In genomic region chr11:45211732-45212131, GRCh38 we compare ENCODE assay signal across 23 cellular contexts.
DNase-seq lines count a peak whose midpoint lies in the region; ATAC-seq and TF ChIP-seq lines count a peak whose summit lies in the region.
"Had no signal": no experiment of that assay in that cellular context is flagged by ENCODE, and none has a peak within 500 bp of the region (broad histone marks: within the 10 kb centered on the region; RNA-seq: fewer than 3 reads in every experiment).

No MANE protein-coding gene starts in this region.

- H3K4me3 Mint-ChIP-seq in endodermal cell (no peak overlapping the region), neural progenitor cell (no peak overlapping the region)
- H3K4me3 Mint-ChIP-seq: activated CD8-positive, alpha-beta memory T cell treated with anti-CD3 and anti-CD28 coated beads, Interleukin-2, amount 10 ng/mL, durations not matched to agents 7 days and 5 days; central memory CD8-positive, alpha-beta T cell; effector memory CD8-positive, alpha-beta T cell; memory B cell; natural killer cell; stimulated activated effector memory CD8-positive, alpha-beta T cell treated with anti-CD3 and anti-CD28 coated beads, Interleukin-12 subunit alpha, Interleukin-12 subunit beta, amount 100 ng/mL, for 72 hours had no signal

- in situ Hi-C loops in GM23248 (cut with MboI) = no loop called here

- H4K20me1 ChIP-seq in Loucy (ENCODE audit: insufficient read depth, low read length, poor library complexity, severe bottlenecking) = no peaks in the 10 kb centered on the region
- no peaks in the 10 kb centered on the region for H4K20me1 ChIP-seq in neural progenitor cell (ENCODE audit: low read depth)
- H4K20me1 ChIP-seq in GM23248 (ENCODE audit: insufficient read depth) = no peaks in the 10 kb centered on the region

- H3K4me1 Mint-ChIP-seq in endodermal cell = peaks cover 21% of the 10 kb centered on the region
- peaks cover 23% of the 10 kb centered on the region for H3K4me1 Mint-ChIP-seq in neural progenitor cell

- peaks cover 2% of the 10 kb centered on the region for H3K36me3 Mint-ChIP-seq in endodermal cell (ENCODE audit: low read depth)
- no peaks in the 10 kb centered on the region for H3K36me3 Mint-ChIP-seq in neural progenitor cell
- H3K36me3 Mint-ChIP-seq: activated CD8-positive, alpha-beta memory T cell treated with anti-CD3 and anti-CD28 coated beads, Interleukin-2, amount 10 ng/mL, durations not matched to agents 7 days and 5 days; natural killer cell; stimulated activated effector memory CD8-positive, alpha-beta T cell treated with anti-CD3 and anti-CD28 coated beads, Interleukin-12 subunit alpha, Interleukin-12 subunit beta, amount 100 ng/mL, for 72 hours had no signal

- no peak for ATAC-seq in GM19463 (IDR thresholded peaks at IDR 0.05; ENCODE audit: unreplicated experiment)
- ATAC-seq: activated CD8-positive, alpha-beta memory T cell treated with anti-CD3 and anti-CD28 coated beads, Interleukin-2, amount 10 ng/mL, durations not matched to agents 7 days and 5 days; effector memory CD8-positive, alpha-beta T cell; natural killer cell; stimulated activated effector memory CD8-positive, alpha-beta T cell treated with anti-CD3 and anti-CD28 coated beads, Interleukin-12 subunit alpha, Interleukin-12 subunit beta, amount 100 ng/mL, for 72 hours had no signal

- no peak overlapping the region for H3K4me2 ChIP-seq in Loucy (ENCODE audit: low read depth, low read length, poor library complexity, severe bottlenecking)
- no peak overlapping the region for H3K4me2 ChIP-seq in neural progenitor cell
- no peak overlapping the region for H3K4me2 ChIP-seq in GM23248 (ENCODE audit: unreplicated experiment)

- H3F3A ChIP-seq in Loucy (ENCODE audit: low read depth) (no peaks in the 10 kb centered on the region), neural progenitor cell (ENCODE audit: low read depth) (peaks cover 5% of the 10 kb centered on the region), GM23248 (ENCODE audit: insufficient read depth) (no peaks in the 10 kb centered on the region)

- H3K79me2 ChIP-seq in Loucy (ENCODE audit: insufficient read depth, low read length) (no peaks in the 10 kb centered on the region), neural progenitor cell (ENCODE audit: low read depth) (no peaks in the 10 kb centered on the region), GM23248 (ENCODE audit: insufficient read depth) (no peaks in the 10 kb centered on the region)

- H3K27me3 ChIP-seq in Loucy (ENCODE audit: insufficient read depth, low read length, poor library complexity, severe bottlenecking) (no peaks in the 10 kb centered on the region), endodermal cell (ENCODE audit: control insufficient read depth, insufficient read depth, low read length, poor library complexity, severe bottlenecking) (no peaks in the 10 kb centered on the region), neural progenitor cell (no peaks in the 10 kb centered on the region), GM23248 (replicated peaks; ENCODE audit: insufficient read depth) (no peaks in the 10 kb centered on the region)
- H3K27me3 ChIP-seq: spleen had no signal

- H3K27me3 Mint-ChIP-seq in endodermal cell (ENCODE audit: insufficient read depth) (no peaks in the 10 kb centered on the region), neural progenitor cell (ENCODE audit: insufficient read depth, low read depth) (peaks cover 9% of the 10 kb centered on the region)
- H3K27me3 Mint-ChIP-seq: activated CD8-positive, alpha-beta memory T cell treated with anti-CD3 and anti-CD28 coated beads, Interleukin-2, amount 10 ng/mL, durations not matched to agents 7 days and 5 days; central memory CD8-positive, alpha-beta T cell; effector memory CD8-positive, alpha-beta T cell; memory B cell had no signal

- DNase-seq in DMS53 (lab: John Stamatoyannopoulos, UW) (peak; percentile 16), DMS53 treated with DMSO at 0.1 percent for 48 hours (lab: John Stamatoyannopoulos, UW; ENCODE audit: unreplicated experiment) (no peak), endodermal cell (no peak), neural progenitor cell (ENCODE audit: low spot score) (no peak), NCI-H2107 (lab: John Stamatoyannopoulos, UW) (no peak), GM23248 (no peak)
- DNase-seq: activated CD8-positive, alpha-beta memory T cell treated with anti-CD3 and anti-CD28 coated beads, Interleukin-2, amount 10 ng/mL, durations not matched to agents 7 days and 5 days; activated gamma-delta T cell treated with Interleukin-2 at 50 U/mL for 16 hours; amniotic stem cell; effector memory CD8-positive, alpha-beta T cell; hypothalamus; MV-4-11; natural killer cell; NCI-H82; spleen; T1000 had no signal

- TF ChIP-seq CTCF in Loucy (conservative IDR thresholded peaks at IDR 0.05; ENCODE audit: low read length) (peak; percentile 57), endodermal cell (conservative IDR thresholded peaks at IDR 0.05) (peak; percentile 21), neural progenitor cell (IDR thresholded peaks at IDR 0.05) (peak; percentile 8)

- peaks cover 35% of the 10 kb centered on the region for H3K4me1 ChIP-seq in Loucy (ENCODE audit: insufficient read depth, low read length, poor library complexity, severe bottlenecking)
- H3K4me1 ChIP-seq in endodermal cell (ENCODE audit: control insufficient read depth, insufficient read depth, low read length) = no peaks in the 10 kb centered on the region
- peaks cover 14% of the 10 kb centered on the region for H3K4me1 ChIP-seq in neural progenitor cell
- peaks cover 5% of the 10 kb centered on the region; the same call in 1 of the 2 replicates for H3K4me1 ChIP-seq in GM23248 (ENCODE audit: insufficient read depth)

- WGBS in endodermal cell (ENCODE audit: insufficient coverage in 1 of 2, insufficient read length in 1 of 2), 2 experiments = 89 to 94% methylated on average over 7 to 9 of the region's 9 CpGs
- 93 to 94% methylated on average over 9 of the region's 9 CpGs for WGBS in GM23248 (ENCODE audit: low coverage in 1 of 2, low lambda C conversion rate in 2 of 2, missing lambda C conversion rate in 2 of 2), 2 experiments

- H3K4me3 ChIP-seq in Loucy (ENCODE audit: low read length, poor library complexity, severe bottlenecking) = no peak overlapping the region
- no peak overlapping the region for H3K4me3 ChIP-seq in endodermal cell (ENCODE audit: low read length)
- H3K4me3 ChIP-seq in neural progenitor cell = no peak overlapping the region
- H3K4me3 ChIP-seq in GM23248 = no peak overlapping the region
- H3K4me3 ChIP-seq: SK-N-MC, spleen had no signal

- H3K36me3 ChIP-seq in Loucy (ENCODE audit: insufficient read depth, low read length) = peaks cover 37% of the 10 kb centered on the region; the same call in 1 of the 2 replicates
- H3K36me3 ChIP-seq in endodermal cell (ENCODE audit: control insufficient read depth, insufficient read depth, low read length) = no peaks in the 10 kb centered on the region
- no peaks in the 10 kb centered on the region for H3K36me3 ChIP-seq in neural progenitor cell
- no peaks in the 10 kb centered on the region for H3K36me3 ChIP-seq in GM23248 (ENCODE audit: low read depth)

- H3K27ac Mint-ChIP-seq in endodermal cell (no peak overlapping the region), neural progenitor cell (no peak overlapping the region)
- H3K27ac Mint-ChIP-seq: activated CD8-positive, alpha-beta memory T cell treated with anti-CD3 and anti-CD28 coated beads, Interleukin-2, amount 10 ng/mL, durations not matched to agents 7 days and 5 days; memory B cell; natural killer cell; stimulated activated effector memory CD8-positive, alpha-beta T cell treated with anti-CD3 and anti-CD28 coated beads, Interleukin-12 subunit alpha, Interleukin-12 subunit beta, amount 100 ng/mL, for 72 hours had no signal

- H3K9me3 Mint-ChIP-seq in endodermal cell = no peaks in the 10 kb centered on the region
- H3K9me3 Mint-ChIP-seq in neural progenitor cell = no peaks in the 10 kb centered on the region
- H3K9me3 Mint-ChIP-seq: central memory CD8-positive, alpha-beta T cell; effector memory CD8-positive, alpha-beta T cell; memory B cell; natural killer cell; stimulated activated effector memory CD8-positive, alpha-beta T cell treated with anti-CD3 and anti-CD28 coated beads, Interleukin-12 subunit alpha, Interleukin-12 subunit beta, amount 100 ng/mL, for 72 hours had no signal

- H2AFZ ChIP-seq in Loucy (ENCODE audit: low read length) (no peak overlapping the region), neural progenitor cell (replicated peaks) (no peak overlapping the region), GM23248 (no peak overlapping the region)

- H3K9me3 ChIP-seq in Loucy (ENCODE audit: insufficient read depth, low read depth, low read length) = no peaks in the 10 kb centered on the region
- no peaks in the 10 kb centered on the region for H3K9me3 ChIP-seq in endodermal cell (ENCODE audit: control insufficient read depth, low read length)
- H3K9me3 ChIP-seq in neural progenitor cell (ENCODE audit: low read depth) = no peaks in the 10 kb centered on the region
- no peaks in the 10 kb centered on the region for H3K9me3 ChIP-seq in GM23248 (ENCODE audit: low read depth)
- H3K9me3 ChIP-seq: spleen had no signal

- no peak overlapping the region for H3K27ac ChIP-seq in endodermal cell (ENCODE audit: low read depth, low read length)
- H3K27ac ChIP-seq in neural progenitor cell = no peak overlapping the region
- no peak overlapping the region for H3K27ac ChIP-seq in GM23248
- H3K27ac ChIP-seq: 22Rv1, SK-N-MC had no signal

- no peaks in the 10 kb centered on the region for H3K9me2 ChIP-seq in Loucy (replicated peaks; ENCODE audit: low read depth, low read length)
- no peaks in the 10 kb centered on the region for H3K9me2 ChIP-seq in GM23248 (ENCODE audit: insufficient read depth)

- H3K9ac ChIP-seq in Loucy (ENCODE audit: low read depth, low read length, poor library complexity, severe bottlenecking) (no peak overlapping the region), endodermal cell (ENCODE audit: extremely low read depth, low read length, poor library complexity, severe bottlenecking) (no peak overlapping the region), neural progenitor cell (no peak overlapping the region), GM23248 (no peak overlapping the region)
